Comparison of ENCODE assay signal across 9 cellular contexts in the genomic region with DNA sequence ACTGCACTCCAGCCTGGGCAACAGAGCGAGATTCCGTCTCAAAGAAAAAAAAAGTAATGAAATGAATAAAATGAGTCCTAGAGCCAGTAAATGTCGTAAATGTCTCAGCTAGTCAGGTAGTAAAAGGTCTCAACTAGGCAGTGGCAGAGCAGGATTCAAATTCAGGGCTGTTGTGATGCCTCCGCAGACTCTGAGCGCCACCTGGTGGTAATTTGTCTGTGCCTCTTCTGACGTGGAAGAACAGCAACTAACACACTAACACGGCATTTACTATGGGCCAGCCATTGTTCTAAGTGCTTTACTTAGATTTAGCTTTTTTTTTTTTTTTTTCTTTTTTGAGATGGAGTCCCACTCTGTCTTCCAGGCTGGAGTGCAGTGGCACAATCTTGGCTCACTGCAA. TPM values are rescaled to one million over a fixed set of nuclear protein-coding genes. Genes with fewer than 3 reads are reported as not detected.
A peak's percentile ranks its signal among the peaks of the same experiment; 100 is the strongest.
DNase-seq lines count a peak whose midpoint lies in the region; ATAC-seq, FAIRE-seq and TF ChIP-seq lines count a peak whose summit lies in the region.
"Had no signal": no experiment of that assay in that cellular context is flagged by ENCODE, and none has a peak within 500 bp of the region (broad histone marks: within the 10 kb centered on the region; RNA-seq: fewer than 3 reads in every experiment).

No MANE protein-coding gene starts in this region.

- H3K4me3 ChIP-seq in WI38 (ENCODE audit: low read depth, low read length) (no peak overlapping the region), bronchial epithelial cell (ENCODE audit: low read depth, low read length) (no peak overlapping the region), kidney (ENCODE audit: low read length in 2 of 2) (no peak overlapping the region)
- H3K4me3 ChIP-seq: BLaER1 had no signal

- intact Hi-C loops in kidney (cut with DNase I): loop anchor here (10.0 kb wide), 1 partner anchor 170 kb away; no protein-coding TSS in a partner anchor

- no peaks in the 10 kb centered on the region for H3K9me3 ChIP-seq in kidney (ENCODE audit: control insufficient read depth in 1 of 2, low read length in 2 of 2)
- H3K9me3 ChIP-seq: BLaER1 had no signal

- ATAC-seq in HG03521 (IDR thresholded peaks at IDR 0.05; ENCODE audit: unreplicated experiment): no peak

- no peaks in the 10 kb centered on the region for H3K27me3 ChIP-seq in bronchial epithelial cell (ENCODE audit: control insufficient read depth, insufficient read depth, low read length)
- H3K27me3 ChIP-seq: BLaER1 had no signal

- H3K36me3 ChIP-seq in bronchial epithelial cell (ENCODE audit: control insufficient read depth, insufficient read depth, low read length) (no peaks in the 10 kb centered on the region), kidney (ENCODE audit: control insufficient read depth in 1 of 2, insufficient read depth in 2 of 2, low read length in 2 of 2) (no peaks in the 10 kb centered on the region)
- H3K36me3 ChIP-seq: BLaER1 had no signal

- DNase-seq in NCI-H1417 (lab: John Stamatoyannopoulos, UW): peak; percentile 21 to 70 (median 70)
- DNase-seq in NCI-H1417 treated with DMSO at 0.1 percent for 48 hours (lab: John Stamatoyannopoulos, UW): no peak
- DNase-seq in NCI-H2171 (lab: John Stamatoyannopoulos, UW): peak; percentile 29
- DNase-seq in bronchial epithelial cell (ENCODE audit: low read depth): peak; percentile 73
- DNase-seq in kidney: no peak
- peak; percentile 88 to 94 for DNase-seq in stimulated activated CD4-positive, alpha-beta T cell treated with anti-CD3 and anti-CD28 coated beads, Interleukin-2, amount 100 ng/mL, for 24 hours

- no peaks in the 10 kb centered on the region for H3K4me1 ChIP-seq in kidney (ENCODE audit: control insufficient read depth in 1 of 2, insufficient read depth in 1 of 2, low read depth in 1 of 2, low read length in 2 of 2)
- H3K4me1 ChIP-seq: BLaER1 had no signal

- no peak overlapping the region for H3K9ac ChIP-seq in kidney (ENCODE audit: low read length in 2 of 2)
- H3K9ac ChIP-seq: BLaER1 had no signal

- no peak overlapping the region for H3K27ac ChIP-seq in kidney (ENCODE audit: low read depth in 2 of 2, low read length in 2 of 2)
- H3K27ac ChIP-seq: BLaER1 had no signal

- TF ChIP-seq CTCF in WI38 (IDR thresholded peaks at IDR 0.05; ENCODE audit: low read depth, low read length): peak; percentile 70
- TF ChIP-seq CTCF in bronchial epithelial cell (IDR thresholded peaks at IDR 0.05; ENCODE audit: insufficient read depth, low read length, severe bottlenecking): peak; percentile 86
- TF ChIP-seq CTCF in kidney (IDR thresholded peaks at IDR 0.05; ENCODE audit: borderline replicate concordance, extremely low read depth, insufficient read depth): peak; percentile 85

- no peak for FAIRE-seq in bronchial epithelial cell (lab: Jason Lieb, UNC)
- no peak for FAIRE-seq in kidney (lab: Jason Lieb, UNC)

RNA-seq across cellular contexts. Expression of a gene that starts 30.2 kb away (rescaled TPM):
- total RNA-seq in bronchial epithelial cell (not detected in 2 replicates), kidney (not detected)
- not detected for polyA plus RNA-seq in kidney (ENCODE audit: insufficient read depth, low read depth, low replicate concordance)

RNA-seq across cellular contexts. Expression of a gene that starts 48.6 kb away (rescaled TPM):
- total RNA-seq in bronchial epithelial cell (13.3 and 23.4 TPM in 2 replicates), kidney (2.0 TPM)
- 0.97 TPM for polyA plus RNA-seq in kidney (ENCODE audit: insufficient read depth, low read depth, low replicate concordance)

RNA-seq across cellular contexts. Expression of a gene that starts 56.2 kb away (rescaled TPM):
- not detected in 2 replicates for total RNA-seq in bronchial epithelial cell
- not detected for total RNA-seq in kidney
- polyA plus RNA-seq in kidney (ENCODE audit: insufficient read depth, low read depth, low replicate concordance): not detected

Comparison
In these comparisons a context has a peak if more than half of its experiments do, and no peak if none do; other contexts are left out.
1. DNase-seq: peak in NCI-H1417 (3 of 3), NCI-H2171 (single experiment), bronchial epithelial cell (single experiment) and stimulated activated CD4-positive, alpha-beta T cell treated with anti-CD3 and anti-CD28 coated beads, Interleukin-2, amount 100 ng/mL, for 24 hours (2 of 2); none in NCI-H1417 treated with DMSO at 0.1 percent for 48 hours (single experiment) and kidney (single experiment).
2. Peak in every context shown above with its lines, with median percentiles within 50 percentile points of each other: CTCF ChIP-seq.